9 cellular contexts compared by ENCODE assay signal in the genomic region with DNA sequence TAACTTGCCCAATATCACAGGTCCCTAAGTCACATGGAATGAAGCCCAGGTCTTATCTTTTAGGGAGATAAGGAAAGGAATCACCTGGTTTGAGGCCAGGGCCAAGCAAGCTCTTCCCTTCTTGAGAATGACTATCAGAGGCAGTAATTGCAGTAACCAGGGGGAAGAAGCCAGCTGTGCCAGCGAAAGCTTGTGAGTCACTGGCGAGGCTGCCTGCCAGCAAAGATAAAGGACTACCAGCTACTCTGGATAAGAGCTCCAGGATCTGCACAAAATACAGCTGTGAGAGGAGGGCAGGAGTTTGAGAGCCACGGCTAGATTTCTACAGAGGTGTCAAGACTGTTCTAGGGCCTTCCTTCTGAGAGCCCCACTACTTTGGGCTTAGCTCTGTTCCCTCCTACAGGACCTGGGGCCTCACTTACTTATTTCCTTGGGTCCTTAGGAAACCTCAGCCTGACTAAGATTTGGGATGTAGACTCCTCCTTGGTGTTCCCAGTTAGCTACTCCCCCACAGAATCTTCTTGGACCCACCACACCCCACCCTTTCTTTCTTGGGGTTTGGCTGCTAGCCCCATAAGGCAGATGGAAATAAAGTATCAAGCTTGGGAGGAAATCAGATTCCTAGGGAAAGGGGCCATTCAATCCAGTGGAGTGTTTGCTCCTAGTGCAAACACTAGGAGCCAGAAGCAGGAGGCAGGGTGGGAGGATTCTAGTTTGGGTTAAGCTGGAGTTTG. TPM values are rescaled to one million over a fixed set of nuclear protein-coding genes. Genes with fewer than 3 reads are reported as not detected.
DNase-seq lines count a peak whose midpoint lies in the region; ATAC-seq and TF ChIP-seq lines count a peak whose summit lies in the region.
"Had no signal": no experiment of that assay in that cellular context is flagged by ENCODE, and none has a peak within 500 bp of the region (broad histone marks: within the 10 kb centered on the region; RNA-seq: fewer than 3 reads in every experiment).

No MANE protein-coding gene starts in this region.

- no peak overlapping the region for H3K4me3 ChIP-seq in choroid plexus epithelial cell (ENCODE audit: low read depth, low read length)

- TF ChIP-seq CTCF in choroid plexus epithelial cell (conservative IDR thresholded peaks at IDR 0.05; ENCODE audit: low read depth, low read length), result no peak
- TF ChIP-seq CTCF in GM10266 (IDR thresholded peaks at IDR 0.05; ENCODE audit: control insufficient read depth, insufficient read depth, low read depth, missing control alignments), result no peak

- no peak for ATAC-seq in HG03097 (IDR thresholded peaks at IDR 0.05; ENCODE audit: low FRiP score, unreplicated experiment)

- DNase-seq in HT-29 (ENCODE audit: low spot score) (peak; percentile 59), choroid plexus epithelial cell (ENCODE audit: low read depth) (peak; percentile 68), posterior vena cava (ENCODE audit: low spot score) (peak; percentile 95), hippocampal formation (lab: John Stamatoyannopoulos, UW) (no peak), GM10266 (ENCODE audit: extremely low spot score) (no peak)
- DNase-seq: activated naive CD8-positive, alpha-beta T cell treated with anti-CD3 and anti-CD28 coated beads, Interleukin-2, amount 10 ng/mL, durations not matched to agents 7 days and 5 days; NCI-H2107; retina had no signal

- intact Hi-C loops in posterior vena cava (cut with DNase I), result loop anchor here (5.0 to 10.0 kb wide), 3 partner anchors 65 to 115 kb away; no protein-coding TSS in a partner anchor

RNA-seq across cellular contexts. Expression of gene CCKBR, which starts 9.6 kb away (rescaled TPM):
- total RNA-seq in HT-29 (2014; rRNA removed; shearing (Covaris generic)), result not detected in 2 replicates
- not detected for total RNA-seq in posterior vena cava
- total RNA-seq: activated naive CD8-positive, alpha-beta T cell treated with anti-CD3 and anti-CD28 coated beads, Interleukin-2, amount 10 ng/mL, durations not matched to agents 7 days and 5 days had no signal

RNA-seq across cellular contexts. Expression of gene CNGA4, which starts 11.1 kb away (rescaled TPM):
- total RNA-seq in HT-29 (2014; rRNA removed; shearing (Covaris generic)), result 0.63 TPM in 1 of 2 replicates, not detected in the other
- total RNA-seq in posterior vena cava, result not detected

RNA-seq across cellular contexts. Expression of gene FHIP1B, which starts 15.6 kb away (rescaled TPM):
- total RNA-seq in HT-29 (2014; rRNA removed; shearing (Covaris generic)), result 98.4 and 136 TPM in 2 replicates
- total RNA-seq in posterior vena cava, result 10 to 100 TPM; 20.5 to 20.6 TPM

RNA-seq across cellular contexts. Expression of gene C11orf42, which starts 44.6 kb away (rescaled TPM):
- total RNA-seq in HT-29 (2014; rRNA removed; shearing (Covaris generic)), result not detected in 2 replicates
- not detected for total RNA-seq in posterior vena cava
- total RNA-seq: activated naive CD8-positive, alpha-beta T cell treated with anti-CD3 and anti-CD28 coated beads, Interleukin-2, amount 10 ng/mL, durations not matched to agents 7 days and 5 days had no signal

RNA-seq across cellular contexts. Expression of gene OR52W1, which starts 51.0 kb away (rescaled TPM):
- not detected in 2 replicates for total RNA-seq in HT-29 (2014; rRNA removed; shearing (Covaris generic))
- total RNA-seq in posterior vena cava, result not detected
- total RNA-seq: activated naive CD8-positive, alpha-beta T cell treated with anti-CD3 and anti-CD28 coated beads, Interleukin-2, amount 10 ng/mL, durations not matched to agents 7 days and 5 days had no signal

Comparison
In these comparisons a context has a peak if more than half of its experiments do, and no peak if none do; other contexts are left out.
1. DNase-seq: peak in HT-29 (single experiment), choroid plexus epithelial cell (single experiment) and posterior vena cava (single experiment); none in hippocampal formation (0 of 2) and GM10266 (single experiment).